ENCODE assay signal across 21 cellular contexts in the genomic region with DNA sequence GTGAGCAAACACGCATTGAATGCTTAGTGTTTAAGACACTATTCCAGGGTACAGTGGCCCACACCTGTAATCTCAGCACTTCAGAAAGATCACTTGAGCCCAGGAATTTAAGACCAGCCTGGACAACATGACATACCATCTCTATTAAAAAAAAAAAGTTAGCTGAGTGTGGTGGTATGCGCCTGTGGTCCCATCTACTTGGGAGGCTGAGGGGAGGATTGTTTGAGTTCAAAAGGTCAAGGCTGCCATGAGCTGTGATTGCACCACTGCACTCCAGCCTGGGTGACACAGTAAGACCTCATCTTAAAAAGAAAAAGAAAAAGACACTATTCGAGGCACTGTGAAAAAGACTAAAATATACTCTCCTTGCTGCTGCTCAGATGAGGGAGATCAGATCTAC.
"Had no signal": no experiment of that assay in that cellular context is flagged by ENCODE, and none has a peak within 500 bp of the region (broad histone marks: within the 10 kb centered on the region; RNA-seq: fewer than 3 reads in every experiment).

No MANE protein-coding gene starts in this region.

- H3K4me2 ChIP-seq: hepatocyte had no signal

- H3K27ac ChIP-seq: hepatocyte, left ventricle myocardium inferior, ovary, sigmoid colon, spleen, tibial nerve, uterus had no signal

- H3K36me3 ChIP-seq: left ventricle myocardium inferior, ovary, sigmoid colon, uterus had no signal

- H3K4me1 Mint-ChIP-seq: mesothelial cell of epicardium had no signal

- H3K27me3 ChIP-seq: hepatocyte, ovary, sigmoid colon, spleen, tibial nerve, uterus had no signal

- H3K4me3 ChIP-seq: hepatocyte, left ventricle myocardium inferior, lung, ovary, sigmoid colon, spleen, tibial nerve, uterus had no signal

- H3K27ac Mint-ChIP-seq: mesothelial cell of epicardium; progenitor cell of endocrine pancreas; stimulated activated effector memory CD8-positive, alpha-beta T cell treated with anti-CD3 and anti-CD28 coated beads, Interleukin-12 subunit alpha, Interleukin-12 subunit beta, amount 100 ng/mL, for 72 hours; stimulated activated naive CD8-positive, alpha-beta T cell treated with anti-CD3 and anti-CD28 coated beads, Interleukin-15, Interleukin-2, amounts not matched to agents 100 ng/mL and 50 ng/mL, for 24 hours; type B pancreatic cell had no signal

- H3K9me3 ChIP-seq: left ventricle myocardium inferior, ovary, sigmoid colon, spleen, tibial nerve, uterus had no signal

- H3K4me1 ChIP-seq: sigmoid colon, uterus had no signal

- H3K27me3 Mint-ChIP-seq: naive thymus-derived CD8-positive, alpha-beta T cell; progenitor cell of endocrine pancreas; stimulated activated naive CD8-positive, alpha-beta T cell treated with anti-CD3 and anti-CD28 coated beads, Interleukin-15, Interleukin-2, amounts not matched to agents 100 ng/mL and 50 ng/mL, for 24 hours; type B pancreatic cell had no signal

- H3K4me3 Mint-ChIP-seq: mesothelial cell of epicardium; naive thymus-derived CD8-positive, alpha-beta T cell; stimulated activated effector memory CD8-positive, alpha-beta T cell treated with anti-CD3 and anti-CD28 coated beads, Interleukin-12 subunit alpha, Interleukin-12 subunit beta, amount 100 ng/mL, for 72 hours; stimulated activated naive CD8-positive, alpha-beta T cell treated with anti-CD3 and anti-CD28 coated beads, Interleukin-15, Interleukin-2, amounts not matched to agents 100 ng/mL and 50 ng/mL, for 24 hours; type B pancreatic cell had no signal

- H3K36me3 Mint-ChIP-seq: mesothelial cell of epicardium had no signal

- DNase-seq: islet precursor cell; left ventricle myocardium inferior; mesendoderm; naive thymus-derived CD8-positive, alpha-beta T cell; ovary; retina; right cardiac atrium; sigmoid colon; small intestine; spleen; stimulated activated CD4-positive, alpha-beta T cell treated with anti-CD3 and anti-CD28 coated beads, Interleukin-4, amount 100 ng/mL, for 24 hours; stimulated activated naive CD4-positive, alpha-beta T cell; uterus had no signal

- H3K79me2 ChIP-seq: hepatocyte had no signal

- H3K9me3 Mint-ChIP-seq: mesothelial cell of epicardium; naive thymus-derived CD8-positive, alpha-beta T cell; stimulated activated effector memory CD8-positive, alpha-beta T cell treated with anti-CD3 and anti-CD28 coated beads, Interleukin-12 subunit alpha, Interleukin-12 subunit beta, amount 100 ng/mL, for 72 hours; stimulated activated naive CD8-positive, alpha-beta T cell treated with anti-CD3 and anti-CD28 coated beads, Interleukin-15, Interleukin-2, amounts not matched to agents 100 ng/mL and 50 ng/mL, for 24 hours; type B pancreatic cell had no signal

- H2AFZ ChIP-seq: hepatocyte had no signal
